ENCODE assay signal across 8 cellular contexts in genomic region chr3:51669241-51670052, GRCh38. TPM values are rescaled to one million over a fixed set of nuclear protein-coding genes. Genes with fewer than 3 reads are reported as not detected.
DNase-seq lines count a peak whose midpoint lies in the region; ATAC-seq and TF ChIP-seq lines count a peak whose summit lies in the region.

No MANE protein-coding gene starts in this region.

- H3K4me3 ChIP-seq in BE2C (ENCODE audit: low read depth, low read length) = no peak overlapping the region

- ATAC-seq in GM21825 (IDR thresholded peaks at IDR 0.05; ENCODE audit: unreplicated experiment) = peak; percentile 26
- ATAC-seq in HG03039 (IDR thresholded peaks at IDR 0.05; ENCODE audit: unreplicated experiment) = no peak

- DNase-seq in BE2C (peak; percentile 79), NCI-H345 (lab: John Stamatoyannopoulos, UW) (peak; percentile 74), cerebellum (ENCODE audit: low spot score) (peak; percentile 77), kidney tubule cell (ENCODE audit: low spot score) (peak; percentile 90)
- DNase-seq in activated CD4-positive, alpha-beta T cell treated with anti-CD3 and anti-CD28 coated beads for 24 hours (ENCODE audit: low read depth in 2 of 2) = peak; percentile 77 to 84
- DNase-seq in stimulated activated CD4-positive, alpha-beta T cell treated with anti-CD3 and anti-CD28 coated beads, Interleukin-1b, Interleukin-23, amount 100 ng/mL, for 48 hours = peak; percentile 88

- H3K9me3 ChIP-seq in BE2C = no peaks in the 10 kb centered on the region

- TF ChIP-seq CTCF in BE2C (IDR thresholded peaks at IDR 0.05; ENCODE audit: low read depth, low read length) = peak; percentile 80

- H3K4me1 ChIP-seq in BE2C = no peaks in the 10 kb centered on the region

- H3K36me3 ChIP-seq in BE2C = no peaks in the 10 kb centered on the region

- no peaks in the 10 kb centered on the region for H3K27me3 ChIP-seq in BE2C

RNA-seq across cellular contexts. Expression of gene TEX264, which starts 1.6 kb away (rescaled TPM):
- 51.9 TPM for polyA plus RNA-seq in BE2C (2012; ENCODE audit: insufficient read depth, insufficient read length, low read depth)
- 12.2 TPM for total RNA-seq in cerebellum

RNA-seq across cellular contexts. Expression of gene GRM2, which starts 37.4 kb away (rescaled TPM):
- 1.3 TPM for polyA plus RNA-seq in BE2C (2012; ENCODE audit: insufficient read depth, insufficient read length, low read depth)
- total RNA-seq in cerebellum = 9.4 TPM
